28 cellular contexts compared by ENCODE assay signal in genomic region chr20:57869291-57869950, GRCh38.
"Had no signal": no experiment of that assay in that cellular context is flagged by ENCODE, and none has a peak within 500 bp of the region (broad histone marks: within the 10 kb centered on the region; RNA-seq: fewer than 3 reads in every experiment).

No MANE protein-coding gene starts in this region.

- H3K4me1 Mint-ChIP-seq: immature natural killer cell had no signal

- ATAC-seq: activated CD4-positive, alpha-beta T cell treated with anti-CD3 and anti-CD28 coated beads for 36 hours; activated CD8-positive, alpha-beta T cell treated with anti-CD3 and anti-CD28 coated beads, Interleukin-2, amount 10 ng/mL, durations not matched to agents 7 days and 5 days; activated naive CD8-positive, alpha-beta T cell treated with anti-CD3 and anti-CD28 coated beads, Interleukin-2, amount 50 U/mL, for 24 hours; heart left ventricle; left lung; lower lobe of right lung; naive thymus-derived CD8-positive, alpha-beta T cell; stimulated activated naive CD8-positive, alpha-beta T cell treated with anti-CD3 and anti-CD28 coated beads, Interleukin-15, Interleukin-2, amounts not matched to agents 100 U/mL and 50 U/mL, for 24 hours had no signal

- H3K36me3 Mint-ChIP-seq: activated naive CD4-positive, alpha-beta T cell treated with anti-CD3 and anti-CD28 coated beads, Interleukin-2, amount 50 U/mL, for 24 hours; immature natural killer cell; naive thymus-derived CD8-positive, alpha-beta T cell; neural progenitor cell had no signal

- H3K27ac ChIP-seq: colonic mucosa, heart left ventricle, left lung, lower lobe of right lung, neural progenitor cell, right lobe of liver, skin epidermis, testis, transverse colon had no signal

- H3K4me3 ChIP-seq: colonic mucosa, heart left ventricle, left lung, lower lobe of right lung, neural progenitor cell, right lobe of liver, skin epidermis, testis, transverse colon had no signal

- H3K27me3 Mint-ChIP-seq: activated naive CD4-positive, alpha-beta T cell treated with anti-CD3 and anti-CD28 coated beads, Interleukin-2, amount 50 U/mL, for 24 hours had no signal

- H3K4me1 ChIP-seq: colonic mucosa, left lung, lower lobe of right lung, right lobe of liver, transverse colon had no signal

- DNase-seq: activated CD4-positive, alpha-beta T cell treated with anti-CD3 and anti-CD28 coated beads for 36 hours; activated CD4-positive, CD25-positive, alpha-beta regulatory T cell; activated CD8-positive, alpha-beta T cell treated with anti-CD3 and anti-CD28 coated beads, Interleukin-2, amount 10 ng/mL, durations not matched to agents 7 days and 5 days; activated gamma-delta T cell treated with Interleukin-2 at 50 U/mL for 16 hours; activated naive CD8-positive, alpha-beta T cell treated with anti-CD3 and anti-CD28 coated beads, Interleukin-2, amount 50 U/mL, for 24 hours; activated T-cell treated with anti-CD3 and anti-CD28 coated beads, Interleukin-2, amount 50 U/mL, for 24 hours; cerebellar nuclear complex; colonic mucosa; effector memory CD4-positive, alpha-beta T cell; heart left ventricle; hypothalamus; immature natural killer cell; left lung; lower lobe of right lung; mesenchymal stem cell; posterior cingulate gyrus; right lobe of liver; stimulated activated CD4-positive, alpha-beta T cell treated with anti-CD3 and anti-CD28 coated beads, Interleukin-12 subunit alpha, Interleukin-12 subunit beta, amount 100 ng/mL, for 4 hours; stimulated activated CD4-positive, alpha-beta T cell treated with anti-CD3 and anti-CD28 coated beads, Interleukin-4, amount 100 ng/mL, for 1 hour; stimulated activated naive CD8-positive, alpha-beta T cell treated with anti-CD3 and anti-CD28 coated beads, Interleukin-15, Interleukin-2, amounts not matched to agents 100 U/mL and 50 U/mL, for 24 hours; T-helper 1 cell; testis; transverse colon had no signal

- H3K36me3 ChIP-seq: colonic mucosa, heart left ventricle, left lung, lower lobe of right lung, neural progenitor cell, right lobe of liver, transverse colon had no signal

- H3K9me3 Mint-ChIP-seq: activated naive CD4-positive, alpha-beta T cell treated with anti-CD3 and anti-CD28 coated beads, Interleukin-2, amount 50 U/mL, for 24 hours; activated naive CD8-positive, alpha-beta T cell treated with anti-CD3 and anti-CD28 coated beads, Interleukin-2, amount 50 U/mL, for 24 hours; activated T-cell treated with anti-CD3 and anti-CD28 coated beads, Interleukin-2, amount 50 U/mL, for 24 hours; immature natural killer cell; neural progenitor cell; T-helper 2 cell treated with Interferon-gamma antibody and Interleukin-4, amounts not matched to agents 5 μg/mL and 100 μg/mL, for 36 hours had no signal

- H3K27me3 ChIP-seq: colonic mucosa, neural progenitor cell, right lobe of liver, testis had no signal

- H3K27ac Mint-ChIP-seq: activated CD4-positive, alpha-beta T cell treated with anti-CD3 and anti-CD28 coated beads for 36 hours; activated CD8-positive, alpha-beta T cell treated with anti-CD3 and anti-CD28 coated beads, Interleukin-2, amount 10 ng/mL, durations not matched to agents 7 days and 5 days; activated naive CD4-positive, alpha-beta T cell treated with anti-CD3 and anti-CD28 coated beads, Interleukin-2, amount 50 U/mL, for 24 hours; activated naive CD8-positive, alpha-beta T cell treated with anti-CD3 and anti-CD28 coated beads, Interleukin-2, amount 50 U/mL, for 24 hours; activated T-cell treated with anti-CD3 and anti-CD28 coated beads, Interleukin-2, amount 50 U/mL, for 24 hours; immature natural killer cell; neural progenitor cell; T-helper 2 cell treated with Interferon-gamma antibody and Interleukin-4, amounts not matched to agents 5 μg/mL and 100 μg/mL, for 36 hours had no signal

- H3K9me3 ChIP-seq: colonic mucosa, heart left ventricle, left lung, lower lobe of right lung, right lobe of liver, testis, transverse colon had no signal

- H3K4me3 Mint-ChIP-seq: activated CD4-positive, alpha-beta T cell treated with anti-CD3 and anti-CD28 coated beads for 36 hours; activated CD8-positive, alpha-beta T cell treated with anti-CD3 and anti-CD28 coated beads, Interleukin-2, amount 10 ng/mL, durations not matched to agents 7 days and 5 days; activated naive CD4-positive, alpha-beta T cell treated with anti-CD3 and anti-CD28 coated beads, Interleukin-2, amount 50 U/mL, for 24 hours; activated naive CD8-positive, alpha-beta T cell treated with anti-CD3 and anti-CD28 coated beads, Interleukin-2, amount 50 U/mL, for 24 hours; activated T-cell treated with anti-CD3 and anti-CD28 coated beads, Interleukin-2, amount 50 U/mL, for 24 hours; immature natural killer cell; neural progenitor cell; T-helper 2 cell treated with Interferon-gamma antibody and Interleukin-4, amounts not matched to agents 5 μg/mL and 100 μg/mL, for 36 hours had no signal
